In the genomic region with DNA sequence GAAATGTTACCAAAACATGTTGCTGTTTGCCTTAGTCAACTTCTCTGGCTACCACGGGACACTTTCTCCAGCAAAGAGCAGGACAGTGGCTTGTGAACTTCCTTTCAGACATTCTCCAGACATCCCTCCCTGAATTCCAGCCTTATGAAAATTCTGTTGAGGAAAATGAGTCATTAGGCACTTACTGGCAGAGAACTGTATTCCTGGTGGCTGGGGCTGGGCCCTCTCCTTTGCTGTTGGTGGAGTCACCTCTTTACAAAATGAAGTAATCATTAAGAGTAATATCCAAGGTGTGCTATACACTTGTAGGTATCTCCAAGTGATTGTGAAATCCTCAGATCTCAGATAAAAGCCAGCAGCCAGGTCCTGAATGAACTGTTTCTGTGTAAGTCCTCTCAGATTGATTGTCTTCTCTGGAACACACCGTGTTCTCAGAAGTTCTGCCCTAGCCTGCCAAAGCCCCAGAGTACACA, we compare ENCODE assay signal across 11 cellular contexts. TPM values are rescaled to one million over a fixed set of nuclear protein-coding genes. Genes with fewer than 3 reads are reported as not detected.
DNase-seq lines count a peak whose midpoint lies in the region; ATAC-seq and TF ChIP-seq lines count a peak whose summit lies in the region.
"Had no signal": no experiment of that assay in that cellular context is flagged by ENCODE, and none has a peak within 500 bp of the region (broad histone marks: within the 10 kb centered on the region; RNA-seq: fewer than 3 reads in every experiment).

No MANE protein-coding gene starts in this region.

- H3K9me3 Mint-ChIP-seq in chondrocyte (ENCODE audit: low read depth): peaks cover 8% of the 10 kb centered on the region

- H3K4me1 ChIP-seq in thoracic aorta (ENCODE audit: control insufficient read depth in 1 of 2, low read depth in 2 of 2): peaks cover 24 to 60% of the 10 kb centered on the region in 2 donors
- H3K4me1 ChIP-seq: right lobe of liver had no signal

- TF ChIP-seq CTCF in chondrocyte (IDR thresholded peaks at IDR 0.05): no peak
- no peak for TF ChIP-seq CTCF in thoracic aorta (IDR thresholded peaks at IDR 0.05)

- peaks cover 11% of the 10 kb centered on the region for H3K36me3 Mint-ChIP-seq in chondrocyte (ENCODE audit: low read depth)

- no peaks in the 10 kb centered on the region for H3K27me3 ChIP-seq in thoracic aorta (replicated peaks; ENCODE audit: insufficient read depth)
- H3K27me3 ChIP-seq: right lobe of liver had no signal

- H3K36me3 ChIP-seq in thoracic aorta: no peaks in the 10 kb centered on the region
- H3K36me3 ChIP-seq: right lobe of liver had no signal

- peak overlapping the region; percentile 23 for H3K4me3 Mint-ChIP-seq in chondrocyte (ENCODE audit: unreplicated experiment)

- no peaks in the 10 kb centered on the region for H3K9me3 ChIP-seq in thoracic aorta
- H3K9me3 ChIP-seq: right lobe of liver had no signal

- H3K27me3 Mint-ChIP-seq in chondrocyte (ENCODE audit: low read depth): no peaks in the 10 kb centered on the region

- peak overlapping the region; percentile 34 for H3K4me3 ChIP-seq in thoracic aorta
- H3K4me3 ChIP-seq: right lobe of liver had no signal

- DNase-seq in HT-29 (ENCODE audit: low spot score) (peak; percentile 58), chondrocyte (ENCODE audit: low spot score) (no peak), kidney tubule cell (ENCODE audit: low spot score) (peak; percentile 97), thoracic aorta (ENCODE audit: low spot score) (no peak), iPS-NIHi7 (ENCODE audit: extremely low spot score) (no peak), SK-N-DZ (ENCODE audit: low spot score) (no peak), hippocampal formation (lab: John Stamatoyannopoulos, UW) (no peak), activated gamma-delta T cell treated with Interleukin-2 at 50 U/mL for 16 hours (no peak)
- DNase-seq: effector CD4-positive, alpha-beta T cell; NCI-H1930; right lobe of liver had no signal

- H3K27ac Mint-ChIP-seq in chondrocyte (ENCODE audit: unreplicated experiment): peak overlapping the region; percentile 89

- peak; percentile 88 for ATAC-seq in thoracic aorta (ENCODE audit: insufficient number of reproducible peaks, low FRiP score, low read depth)

- H3K27ac ChIP-seq in thoracic aorta: peak overlapping the region; percentile 65 to 81
- H3K27ac ChIP-seq: right lobe of liver had no signal

- peaks cover 67% of the 10 kb centered on the region for H3K4me1 Mint-ChIP-seq in chondrocyte (ENCODE audit: low read depth)

RNA-seq across cellular contexts. Expression of a gene that starts 1.4 kb away (rescaled TPM):
- total RNA-seq in HT-29 (2014; rRNA removed; shearing (Covaris generic)): not detected in 2 replicates
- total RNA-seq in chondrocyte: 163 to 205 TPM (median 171 TPM) in 3 replicates
- 10 to 100 TPM; 21.3 to 37.6 TPM for total RNA-seq in thoracic aorta
- polyA plus RNA-seq in SK-N-DZ (2014; cell fraction: cytosol; rRNA removed): not detected in 2 replicates
- polyA plus RNA-seq in SK-N-DZ (2014; cell fraction: nucleus; rRNA removed): not detected in 2 replicates

Comparison
In these comparisons a context has a peak if more than half of its experiments do, and no peak if none do; other contexts are left out.
1. DNase-seq: peak in HT-29 (single experiment) and kidney tubule cell (single experiment); none in chondrocyte (single experiment), thoracic aorta (single experiment), iPS-NIHi7 (single experiment), SK-N-DZ (single experiment), hippocampal formation (0 of 2) and activated gamma-delta T cell treated with Interleukin-2 at 50 U/mL for 16 hours (single experiment).
2. RNA of a gene that starts 1.4 kb away (total RNA-seq): 163 to 205 TPM in chondrocyte and 21.3 to 37.6 TPM in thoracic aorta; not detected in HT-29; every median in the first group is over 10 times any median in the second.